Comparison of ENCODE assay signal across 17 cellular contexts in genomic region chr16:11734653-11735043, GRCh38. TPM values are rescaled to one million over a fixed set of nuclear protein-coding genes. Genes with fewer than 3 reads are reported as not detected.
DNase-seq lines count a peak whose midpoint lies in the region; TF ChIP-seq lines count a peak whose summit lies in the region.
"Had no signal": no experiment of that assay in that cellular context is flagged by ENCODE, and none has a peak within 500 bp of the region (broad histone marks: within the 10 kb centered on the region; RNA-seq: fewer than 3 reads in every experiment).

No MANE protein-coding gene starts in this region.

- in situ Hi-C loops in KBM-7 (cut with MboI; ENCODE audit: low pct_unique_long_range_greater_than_20kb, low sequenced_read_pairs): no loop called here

- intact Hi-C loops in dorsolateral prefrontal cortex (cut with DNase I): no loop called here

- peak overlapping the region in 37 of 59 donors; percentile 0 to 59 (median 35) for H3K27ac ChIP-seq in dorsolateral prefrontal cortex
- H3K27ac ChIP-seq: breast epithelium, hepatocyte had no signal

- DNase-seq in CD1c-positive myeloid dendritic cell (ENCODE audit: extremely low spot score) (peak; percentile 56), dorsolateral prefrontal cortex (no peak), putamen (ENCODE audit: low spot score) (peak; percentile 70), retina (no peak), KBM-7 (no peak), iPS-NIHi11 (ENCODE audit: low spot score) (no peak)
- DNase-seq: activated T-cell treated with anti-CD3 and anti-CD28 coated beads for 4 hours; AML-193; GOT3; mucosa of descending colon; NCI-H146; stimulated activated naive CD4-positive, alpha-beta T cell had no signal

- H3K9me3 Mint-ChIP-seq in IgD-negative memory B cell: no peaks in the 10 kb centered on the region
- H3K9me3 Mint-ChIP-seq: activated naive CD4-positive, alpha-beta T cell treated with anti-CD3 and anti-CD28 coated beads, Interleukin-2, amount 50 U/mL, for 24 hours; WTC11 had no signal

- peaks cover 32 to 47% (median 34%) of the 10 kb centered on the region in 3 donors for H3K4me1 Mint-ChIP-seq in IgD-negative memory B cell
- H3K4me1 Mint-ChIP-seq: WTC11 had no signal

- H3K36me3 Mint-ChIP-seq in IgD-negative memory B cell: peaks cover 6% of the 10 kb centered on the region

- H3K27me3 ChIP-seq in dorsolateral prefrontal cortex: no peaks in the 10 kb centered on the region
- H3K27me3 ChIP-seq: breast epithelium, hepatocyte had no signal

- peak overlapping the region; percentile 17 to 74 (median 31) for H3K27ac Mint-ChIP-seq in IgD-negative memory B cell
- H3K27ac Mint-ChIP-seq: activated naive CD4-positive, alpha-beta T cell treated with anti-CD3 and anti-CD28 coated beads, Interleukin-2, amount 50 U/mL, for 24 hours; WTC11 had no signal

- no peaks in the 10 kb centered on the region for H3K27me3 Mint-ChIP-seq in IgD-negative memory B cell
- H3K27me3 Mint-ChIP-seq: activated naive CD4-positive, alpha-beta T cell treated with anti-CD3 and anti-CD28 coated beads, Interleukin-2, amount 50 U/mL, for 24 hours had no signal

- H3K4me3 Mint-ChIP-seq in IgD-negative memory B cell: peak overlapping the region in 2 of 4 donors; percentile 19 to 61
- H3K4me3 Mint-ChIP-seq: activated naive CD4-positive, alpha-beta T cell treated with anti-CD3 and anti-CD28 coated beads, Interleukin-2, amount 50 U/mL, for 24 hours; WTC11 had no signal

- no peak for TF ChIP-seq CTCF in dorsolateral prefrontal cortex (IDR thresholded peaks at IDR 0.05 in 54 of 56, conservative IDR thresholded peaks at IDR 0.05 in 2 of 56; ENCODE audit: low read depth in 1 of 56, partially characterized antibody in 56 of 56)

- H3K4me3 ChIP-seq in dorsolateral prefrontal cortex: peak overlapping the region in 1 of 59 donors; percentile 9
- H3K4me3 ChIP-seq: breast epithelium, hepatocyte, mucosa of descending colon had no signal

RNA-seq across cellular contexts. Expression of gene TXNDC11, which starts 8.0 kb away (rescaled TPM):
- 78.0 TPM for polyA plus RNA-seq in IgD-negative memory B cell
- 10 to 100 TPM; 16.0 to 38.5 (median 26.0) TPM for total RNA-seq in dorsolateral prefrontal cortex

Comparison
In these comparisons a context has a peak if more than half of its experiments do, and no peak if none do; other contexts are left out.
1. DNase-seq: peak in CD1c-positive myeloid dendritic cell (single experiment) and putamen (single experiment); none in dorsolateral prefrontal cortex (0 of 10), retina (single experiment), KBM-7 (single experiment) and iPS-NIHi11 (single experiment).